In genomic region chr13:67736646-67737420, GRCh38 we compare ENCODE assay signal across 8 cellular contexts.
DNase-seq lines count a peak whose midpoint lies in the region; ATAC-seq and TF ChIP-seq lines count a peak whose summit lies in the region.

No MANE protein-coding gene starts in this region.

- H3K4me3 ChIP-seq in HUES6 (ENCODE audit: low read depth, low read length) (peak overlapping the region; percentile 28), brain microvascular endothelial cell (ENCODE audit: low read depth, low read length) (no peak overlapping the region)

- H3K9me3 Mint-ChIP-seq in mesothelial cell of epicardium = peaks cover 4% of the 10 kb centered on the region

- H3K27me3 Mint-ChIP-seq in mesothelial cell of epicardium (ENCODE audit: low read depth) = no peaks in the 10 kb centered on the region

- ATAC-seq in GM19035 (IDR thresholded peaks at IDR 0.05; ENCODE audit: unreplicated experiment) (no peak), HG02571 (IDR thresholded peaks at IDR 0.05; ENCODE audit: unreplicated experiment) (no peak), left cardiac atrium (no peak)

- in situ Hi-C loops in brain microvascular endothelial cell (cut with HindIII; ENCODE audit: low pct_ligation_motif_present, low sequenced_read_pairs) = no loop called here

- DNase-seq in DMS53 treated with DMSO at 0.1 percent for 48 hours (lab: John Stamatoyannopoulos, UW; ENCODE audit: unreplicated experiment) (peak; percentile 32), brain microvascular endothelial cell (peak; percentile 81), mesothelial cell of epicardium (ENCODE audit: low spot score in 2 of 2, unreplicated experiment in 2 of 2) (no peak), 8988T (no peak), left cardiac atrium (no peak)

- H3K9me3 ChIP-seq in HUES6 (ENCODE audit: control insufficient read depth, insufficient read depth, low read depth, low read length) = no peaks in the 10 kb centered on the region

- intact Hi-C loops in left cardiac atrium (cut with DNase I) = no loop called here

- H3K36me3 ChIP-seq in HUES6 (ENCODE audit: control insufficient read depth, insufficient read depth, low read length) (no peaks in the 10 kb centered on the region), brain microvascular endothelial cell (replicated peaks) (no peaks in the 10 kb centered on the region)

- H3K27me3 ChIP-seq in HUES6 (ENCODE audit: control insufficient read depth, insufficient read depth, low read length) (no peaks in the 10 kb centered on the region), brain microvascular endothelial cell (replicated peaks) (no peaks in the 10 kb centered on the region)

- peak overlapping the region; percentile 15 for H3K4me3 Mint-ChIP-seq in mesothelial cell of epicardium

- H3K27ac Mint-ChIP-seq in mesothelial cell of epicardium = peak overlapping the region; percentile 91

- TF ChIP-seq CTCF in brain microvascular endothelial cell (IDR thresholded peaks at IDR 0.05; ENCODE audit: low read depth, low read length, missing control alignments) = peak; percentile 68
- peak; percentile 48 for TF ChIP-seq CTCF in mesothelial cell of epicardium (IDR thresholded peaks at IDR 0.05; ENCODE audit: unreplicated experiment)

- peaks cover 22% of the 10 kb centered on the region for H3K4me1 Mint-ChIP-seq in mesothelial cell of epicardium

- peaks cover 42% of the 10 kb centered on the region for H3K4me1 ChIP-seq in HUES6 (ENCODE audit: control insufficient read depth, insufficient read depth, low read length)

- peaks cover 5% of the 10 kb centered on the region for H3K36me3 Mint-ChIP-seq in mesothelial cell of epicardium

- H3K9ac ChIP-seq in HUES6 (ENCODE audit: low read length) = peak overlapping the region; percentile 78

- H3K27ac ChIP-seq in HUES6 (ENCODE audit: low read depth, low read length) = peak overlapping the region; percentile 93
- peak overlapping the region; percentile 49 for H3K27ac ChIP-seq in brain microvascular endothelial cell

Comparison
In these comparisons a context has a peak if more than half of its experiments do, and no peak if none do; other contexts are left out.
1. DNase-seq: peak in DMS53 treated with DMSO at 0.1 percent for 48 hours (single experiment) and brain microvascular endothelial cell (single experiment); none in mesothelial cell of epicardium (0 of 2), 8988T (single experiment) and left cardiac atrium (single experiment).